In the genomic region with DNA sequence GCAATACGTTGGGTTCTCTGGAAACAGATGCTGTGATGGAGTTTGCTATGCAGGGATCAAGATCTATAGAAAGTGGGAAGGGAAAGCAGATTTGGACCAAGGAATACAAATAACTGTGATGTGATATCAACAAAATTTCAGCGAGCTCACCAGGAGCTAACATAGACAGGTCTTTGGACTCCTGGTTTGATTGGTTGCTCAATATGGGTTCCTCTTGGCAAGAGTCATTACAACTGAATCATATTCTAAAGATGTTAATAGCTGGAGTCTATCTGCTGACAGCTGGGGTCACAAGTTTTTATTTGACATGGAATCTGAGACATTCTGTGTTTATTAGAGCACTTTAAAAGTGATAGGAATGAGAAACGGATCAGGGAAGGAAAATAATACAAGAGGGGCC, we compare ENCODE assay signal across 23 cellular contexts.
"Had no signal": no experiment of that assay in that cellular context is flagged by ENCODE, and none has a peak within 500 bp of the region (broad histone marks: within the 10 kb centered on the region; RNA-seq: fewer than 3 reads in every experiment).

No MANE protein-coding gene starts in this region.

- DNase-seq: hypothalamus; immature natural killer cell; kidney; left colon; left lung; midbrain; mucosa of descending colon; naive thymus-derived CD4-positive, alpha-beta T cell; pancreas; posterior cingulate gyrus; retina; right cardiac atrium; small intestine; spleen; stimulated activated CD4-positive, alpha-beta T cell treated with anti-CD3 and anti-CD28 coated beads, Interleukin-4, amount 100 ng/mL, for 24 hours; stimulated activated naive CD4-positive, alpha-beta T cell; uterus had no signal

- H3K4me3 ChIP-seq: left lung, lung, mucosa of descending colon, pancreas, prostate gland, spleen, tibial nerve, uterus had no signal

- ATAC-seq: left colon; left lung; mucosa of descending colon; naive thymus-derived CD4-positive, alpha-beta T cell; natural killer cell treated with Interleukin-12 subunit alpha and Interleukin-12 subunit beta and Interleukin-15 and Interleukin-18, amount 100 ng/mL, for 72 hours; pancreas; right cardiac atrium; sciatic nerve; stimulated activated effector memory CD8-positive, alpha-beta T cell treated with anti-CD3 and anti-CD28 coated beads, Interleukin-12 subunit alpha, Interleukin-12 subunit beta, amount 100 ng/mL, for 72 hours had no signal
